ENCODE assay signal across 2 cellular contexts in the genomic region with DNA sequence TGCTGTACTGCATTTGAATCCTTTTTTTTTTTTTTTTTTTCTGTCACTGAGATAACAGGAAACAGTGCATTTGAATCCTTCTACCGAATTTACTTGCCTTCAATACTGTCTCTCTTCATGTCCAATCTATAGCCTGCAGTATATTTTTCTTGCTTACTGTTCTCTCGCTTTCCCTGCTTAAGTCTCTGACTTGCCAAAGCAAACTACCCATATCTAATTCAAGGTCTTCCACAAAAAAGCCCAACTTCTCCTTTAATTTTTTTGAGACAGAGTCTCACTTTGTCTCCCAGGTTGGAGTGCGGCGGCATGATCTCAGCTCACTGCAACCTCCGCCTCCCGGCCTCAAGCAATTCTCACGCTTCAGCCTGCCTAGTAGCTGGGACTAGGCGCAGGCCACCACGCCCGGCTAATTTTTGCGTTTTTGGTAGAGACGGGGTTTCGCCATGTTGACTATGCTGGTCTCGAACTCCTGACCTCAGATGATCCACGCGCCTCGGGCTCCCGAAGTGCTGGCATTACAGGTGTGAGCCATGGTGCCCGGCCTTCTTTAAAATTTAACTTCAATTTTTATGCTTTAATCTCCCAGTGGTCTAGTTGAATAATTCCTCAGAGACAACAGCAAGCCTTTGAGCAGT.
TF ChIP-seq lines count a peak whose summit lies in the region.

No MANE protein-coding gene starts in this region.

TF ChIP-seq in HEK293, 187 proteins besides CTCF, POLR2A, EP300 and RAD21 (continued from another document and continues in another):
- TF ChIP-seq, protein P1, sequence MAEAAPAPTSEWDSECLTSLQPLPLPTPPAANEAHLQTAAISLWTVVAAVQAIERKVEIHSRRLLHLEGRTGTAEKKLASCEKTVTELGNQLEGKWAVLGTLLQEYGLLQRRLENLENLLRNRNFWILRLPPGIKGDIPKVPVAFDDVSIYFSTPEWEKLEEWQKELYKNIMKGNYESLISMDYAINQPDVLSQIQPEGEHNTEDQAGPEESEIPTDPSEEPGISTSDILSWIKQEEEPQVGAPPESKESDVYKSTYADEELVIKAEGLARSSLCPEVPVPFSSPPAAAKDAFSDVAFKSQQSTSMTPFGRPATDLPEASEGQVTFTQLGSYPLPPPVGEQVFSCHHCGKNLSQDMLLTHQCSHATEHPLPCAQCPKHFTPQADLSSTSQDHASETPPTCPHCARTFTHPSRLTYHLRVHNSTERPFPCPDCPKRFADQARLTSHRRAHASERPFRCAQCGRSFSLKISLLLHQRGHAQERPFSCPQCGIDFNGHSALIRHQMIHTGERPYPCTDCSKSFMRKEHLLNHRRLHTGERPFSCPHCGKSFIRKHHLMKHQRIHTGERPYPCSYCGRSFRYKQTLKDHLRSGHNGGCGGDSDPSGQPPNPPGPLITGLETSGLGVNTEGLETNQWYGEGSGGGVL (tag by site-specific recombination; IDR thresholded peaks at IDR 0.05) = no peak
- TF ChIP-seq, protein P2, sequence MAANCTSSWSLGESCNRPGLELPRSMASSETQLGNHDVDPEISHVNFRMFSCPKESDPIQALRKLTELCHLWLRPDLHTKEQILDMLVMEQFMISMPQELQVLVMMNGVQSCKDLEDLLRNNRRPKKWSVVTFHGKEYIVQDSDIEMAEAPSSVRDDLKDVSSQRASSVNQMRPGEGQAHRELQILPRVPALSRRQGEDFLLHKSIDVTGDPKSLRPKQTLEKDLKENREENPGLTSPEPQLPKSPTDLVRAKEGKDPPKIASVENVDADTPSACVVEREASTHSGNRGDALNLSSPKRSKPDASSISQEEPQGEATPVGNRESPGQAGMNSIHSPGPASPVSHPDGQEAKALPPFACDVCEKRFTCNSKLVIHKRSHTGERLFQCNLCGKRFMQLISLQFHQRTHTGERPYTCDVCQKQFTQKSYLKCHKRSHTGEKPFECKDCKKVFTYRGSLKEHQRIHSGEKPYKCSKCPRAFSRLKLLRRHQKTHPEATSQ (tag by site-specific recombination; IDR thresholded peaks at IDR 0.05) = no peak
- TF ChIP-seq, protein P3, sequence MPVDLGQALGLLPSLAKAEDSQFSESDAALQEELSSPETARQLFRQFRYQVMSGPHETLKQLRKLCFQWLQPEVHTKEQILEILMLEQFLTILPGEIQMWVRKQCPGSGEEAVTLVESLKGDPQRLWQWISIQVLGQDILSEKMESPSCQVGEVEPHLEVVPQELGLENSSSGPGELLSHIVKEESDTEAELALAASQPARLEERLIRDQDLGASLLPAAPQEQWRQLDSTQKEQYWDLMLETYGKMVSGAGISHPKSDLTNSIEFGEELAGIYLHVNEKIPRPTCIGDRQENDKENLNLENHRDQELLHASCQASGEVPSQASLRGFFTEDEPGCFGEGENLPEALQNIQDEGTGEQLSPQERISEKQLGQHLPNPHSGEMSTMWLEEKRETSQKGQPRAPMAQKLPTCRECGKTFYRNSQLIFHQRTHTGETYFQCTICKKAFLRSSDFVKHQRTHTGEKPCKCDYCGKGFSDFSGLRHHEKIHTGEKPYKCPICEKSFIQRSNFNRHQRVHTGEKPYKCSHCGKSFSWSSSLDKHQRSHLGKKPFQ (tag by site-specific recombination; IDR thresholded peaks at IDR 0.05) = no peak
- TF ChIP-seq ZNF529 (tag by site-specific recombination; IDR thresholded peaks at IDR 0.05; ENCODE audit: insufficient replicate concordance) = no peak
- TF ChIP-seq, protein P4, sequence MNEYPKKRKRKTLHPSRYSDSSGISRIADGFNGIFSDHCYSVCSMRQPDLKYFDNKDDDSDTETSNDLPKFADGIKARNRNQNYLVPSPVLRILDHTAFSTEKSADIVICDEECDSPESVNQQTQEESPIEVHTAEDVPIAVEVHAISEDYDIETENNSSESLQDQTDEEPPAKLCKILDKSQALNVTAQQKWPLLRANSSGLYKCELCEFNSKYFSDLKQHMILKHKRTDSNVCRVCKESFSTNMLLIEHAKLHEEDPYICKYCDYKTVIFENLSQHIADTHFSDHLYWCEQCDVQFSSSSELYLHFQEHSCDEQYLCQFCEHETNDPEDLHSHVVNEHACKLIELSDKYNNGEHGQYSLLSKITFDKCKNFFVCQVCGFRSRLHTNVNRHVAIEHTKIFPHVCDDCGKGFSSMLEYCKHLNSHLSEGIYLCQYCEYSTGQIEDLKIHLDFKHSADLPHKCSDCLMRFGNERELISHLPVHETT (tag by site-specific recombination; IDR thresholded peaks at IDR 0.05) = no peak
- TF ChIP-seq, protein P5, sequence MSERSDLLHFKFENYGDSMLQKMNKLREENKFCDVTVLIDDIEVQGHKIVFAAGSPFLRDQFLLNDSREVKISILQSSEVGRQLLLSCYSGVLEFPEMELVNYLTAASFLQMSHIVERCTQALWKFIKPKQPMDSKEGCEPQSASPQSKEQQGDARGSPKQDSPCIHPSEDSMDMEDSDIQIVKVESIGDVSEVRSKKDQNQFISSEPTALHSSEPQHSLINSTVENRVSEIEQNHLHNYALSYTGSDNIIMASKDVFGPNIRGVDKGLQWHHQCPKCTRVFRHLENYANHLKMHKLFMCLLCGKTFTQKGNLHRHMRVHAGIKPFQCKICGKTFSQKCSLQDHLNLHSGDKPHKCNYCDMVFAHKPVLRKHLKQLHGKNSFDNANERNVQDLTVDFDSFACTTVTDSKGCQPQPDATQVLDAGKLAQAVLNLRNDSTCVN (tag by site-specific recombination; optimal IDR thresholded peaks at IDR 0.05) = no peak
- TF ChIP-seq, protein P6, sequence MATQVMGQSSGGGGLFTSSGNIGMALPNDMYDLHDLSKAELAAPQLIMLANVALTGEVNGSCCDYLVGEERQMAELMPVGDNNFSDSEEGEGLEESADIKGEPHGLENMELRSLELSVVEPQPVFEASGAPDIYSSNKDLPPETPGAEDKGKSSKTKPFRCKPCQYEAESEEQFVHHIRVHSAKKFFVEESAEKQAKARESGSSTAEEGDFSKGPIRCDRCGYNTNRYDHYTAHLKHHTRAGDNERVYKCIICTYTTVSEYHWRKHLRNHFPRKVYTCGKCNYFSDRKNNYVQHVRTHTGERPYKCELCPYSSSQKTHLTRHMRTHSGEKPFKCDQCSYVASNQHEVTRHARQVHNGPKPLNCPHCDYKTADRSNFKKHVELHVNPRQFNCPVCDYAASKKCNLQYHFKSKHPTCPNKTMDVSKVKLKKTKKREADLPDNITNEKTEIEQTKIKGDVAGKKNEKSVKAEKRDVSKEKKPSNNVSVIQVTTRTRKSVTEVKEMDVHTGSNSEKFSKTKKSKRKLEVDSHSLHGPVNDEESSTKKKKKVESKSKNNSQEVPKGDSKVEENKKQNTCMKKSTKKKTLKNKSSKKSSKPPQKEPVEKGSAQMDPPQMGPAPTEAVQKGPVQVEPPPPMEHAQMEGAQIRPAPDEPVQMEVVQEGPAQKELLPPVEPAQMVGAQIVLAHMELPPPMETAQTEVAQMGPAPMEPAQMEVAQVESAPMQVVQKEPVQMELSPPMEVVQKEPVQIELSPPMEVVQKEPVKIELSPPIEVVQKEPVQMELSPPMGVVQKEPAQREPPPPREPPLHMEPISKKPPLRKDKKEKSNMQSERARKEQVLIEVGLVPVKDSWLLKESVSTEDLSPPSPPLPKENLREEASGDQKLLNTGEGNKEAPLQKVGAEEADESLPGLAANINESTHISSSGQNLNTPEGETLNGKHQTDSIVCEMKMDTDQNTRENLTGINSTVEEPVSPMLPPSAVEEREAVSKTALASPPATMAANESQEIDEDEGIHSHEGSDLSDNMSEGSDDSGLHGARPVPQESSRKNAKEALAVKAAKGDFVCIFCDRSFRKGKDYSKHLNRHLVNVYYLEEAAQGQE (tag by site-specific recombination; IDR thresholded peaks at IDR 0.05) = no peak

TF ChIP-seq in SK-N-SH, 30 proteins besides CTCF, POLR2A, EP300 and RAD21 (continued from another document):
- TF ChIP-seq, protein P7, sequence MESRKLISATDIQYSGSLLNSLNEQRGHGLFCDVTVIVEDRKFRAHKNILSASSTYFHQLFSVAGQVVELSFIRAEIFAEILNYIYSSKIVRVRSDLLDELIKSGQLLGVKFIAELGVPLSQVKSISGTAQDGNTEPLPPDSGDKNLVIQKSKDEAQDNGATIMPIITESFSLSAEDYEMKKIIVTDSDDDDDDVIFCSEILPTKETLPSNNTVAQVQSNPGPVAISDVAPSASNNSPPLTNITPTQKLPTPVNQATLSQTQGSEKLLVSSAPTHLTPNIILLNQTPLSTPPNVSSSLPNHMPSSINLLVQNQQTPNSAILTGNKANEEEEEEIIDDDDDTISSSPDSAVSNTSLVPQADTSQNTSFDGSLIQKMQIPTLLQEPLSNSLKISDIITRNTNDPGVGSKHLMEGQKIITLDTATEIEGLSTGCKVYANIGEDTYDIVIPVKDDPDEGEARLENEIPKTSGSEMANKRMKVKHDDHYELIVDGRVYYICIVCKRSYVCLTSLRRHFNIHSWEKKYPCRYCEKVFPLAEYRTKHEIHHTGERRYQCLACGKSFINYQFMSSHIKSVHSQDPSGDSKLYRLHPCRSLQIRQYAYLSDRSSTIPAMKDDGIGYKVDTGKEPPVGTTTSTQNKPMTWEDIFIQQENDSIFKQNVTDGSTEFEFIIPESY (IDR thresholded peaks at IDR 0.05; ENCODE audit: borderline replicate concordance, low read depth) = no peak
- no peak for TF ChIP-seq GATA2 (CRISPR knock-in tag; IDR thresholded peaks at IDR 0.05)
